ENCODE assay signal across 14 cellular contexts in the genomic region with DNA sequence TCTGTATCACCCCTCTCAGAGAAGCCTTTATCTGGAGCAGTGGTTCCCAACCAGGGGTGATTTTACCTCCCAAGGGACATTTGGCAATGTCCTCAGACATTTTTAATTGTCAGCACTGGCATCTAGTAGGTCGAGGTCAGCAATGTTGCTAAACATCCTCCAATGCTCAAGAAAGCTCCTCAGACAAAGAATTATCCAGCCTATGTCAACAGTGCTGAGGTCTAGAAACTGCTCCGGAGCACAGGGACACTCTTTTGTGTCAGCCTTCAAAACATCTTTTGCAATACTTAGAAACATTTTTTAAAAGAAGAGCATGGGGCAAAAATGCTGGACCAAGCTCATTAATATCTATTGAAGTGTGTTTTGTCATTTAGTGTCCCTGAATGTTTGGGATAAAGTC.
A peak's percentile ranks its signal among the peaks of the same experiment; 100 is the strongest.
DNase-seq lines count a peak whose midpoint lies in the region; ATAC-seq and TF ChIP-seq lines count a peak whose summit lies in the region.
"Had no signal": no experiment of that assay in that cellular context is flagged by ENCODE, and none has a peak within 500 bp of the region (broad histone marks: within the 10 kb centered on the region; RNA-seq: fewer than 3 reads in every experiment).

No MANE protein-coding gene starts in this region.

- intact Hi-C loops in ascending aorta (cut with DNase I), result loop anchor here (5.0 kb wide), 2 partner anchors 46 to 89 kb away; no protein-coding TSS in a partner anchor
- intact Hi-C loops in lower lobe of right lung (cut with DNase I), result no loop called here

- TF ChIP-seq CTCF in HEK293 (tag by site-specific recombination; IDR thresholded peaks at IDR 0.05) (no peak), ascending aorta (IDR thresholded peaks at IDR 0.05) (no peak), lower lobe of right lung (IDR thresholded peaks at IDR 0.05) (no peak), thoracic aorta (IDR thresholded peaks at IDR 0.05) (no peak)

- DNase-seq in ascending aorta (ENCODE audit: low spot score in 2 of 2), result no peak
- no peak for DNase-seq in lower lobe of right lung
- no peak for DNase-seq in thoracic aorta (ENCODE audit: low spot score)
- DNase-seq in NCI-H774 (lab: John Stamatoyannopoulos, UW), result no peak
- no peak for DNase-seq in NCI-H748 (lab: John Stamatoyannopoulos, UW; ENCODE audit: unreplicated experiment)
- DNase-seq in ecto neural progenitor cell (ENCODE audit: low spot score), result no peak
- DNase-seq: activated CD4-positive, alpha-beta memory T cell treated with anti-CD3 and anti-CD28 coated beads, Interleukin-2, amount 10 ng/mL, durations not matched to agents 7 days and 5 days; activated gamma-delta T cell treated with Interleukin-2 at 50 U/mL for 16 hours; pancreas; stimulated activated CD4-positive, alpha-beta T cell treated with anti-CD3 and anti-CD28 coated beads, Interleukin-2, amount 100 ng/mL, for 48 hours; stimulated activated naive CD4-positive, alpha-beta T cell; T-helper 2 cell had no signal

- ATAC-seq in lower lobe of right lung (no peak), thoracic aorta (ENCODE audit: insufficient number of reproducible peaks, low FRiP score, low read depth) (no peak)
- ATAC-seq: Panc1, pancreas had no signal

- no peak overlapping the region for H3K27ac ChIP-seq in HEK293 (ENCODE audit: extremely low read depth, low read depth, low read length)
- peak overlapping the region; percentile 92 to 93 for H3K27ac ChIP-seq in ascending aorta
- peak overlapping the region; percentile 88 for H3K27ac ChIP-seq in lower lobe of right lung
- H3K27ac ChIP-seq in thoracic aorta, result peak overlapping the region; percentile 2 to 70

- no peaks in the 10 kb centered on the region for H3K36me3 ChIP-seq in HEK293 (ENCODE audit: control insufficient read depth in 2 of 2, insufficient read depth in 1 of 2, low read length in 2 of 2)
- H3K36me3 ChIP-seq in ascending aorta, result no peaks in the 10 kb centered on the region
- H3K36me3 ChIP-seq in lower lobe of right lung, result no peaks in the 10 kb centered on the region
- H3K36me3 ChIP-seq in thoracic aorta, result no peaks in the 10 kb centered on the region
- H3K36me3 ChIP-seq: pancreas had no signal

- POLR2A ChIA-PET in HEK293 (lab: Yijun Ruan, JAX), result no interaction called here

- H3K4me3 ChIP-seq in HEK293 (ENCODE audit: low read depth, low read length) (no peak overlapping the region), ascending aorta (peak overlapping the region in 1 of 2 donors; percentile 83), lower lobe of right lung (no peak overlapping the region), thoracic aorta (peak overlapping the region; percentile 72)

- H3K9me3 ChIP-seq in HEK293 (ENCODE audit: control insufficient read depth, insufficient read depth, low read depth, low read length), result no peaks in the 10 kb centered on the region
- no peaks in the 10 kb centered on the region for H3K9me3 ChIP-seq in ascending aorta
- H3K9me3 ChIP-seq in lower lobe of right lung, result no peaks in the 10 kb centered on the region
- H3K9me3 ChIP-seq in thoracic aorta, result no peaks in the 10 kb centered on the region
- H3K9me3 ChIP-seq: pancreas had no signal

- no peaks in the 10 kb centered on the region for H3K27me3 ChIP-seq in ascending aorta
- no peaks in the 10 kb centered on the region for H3K27me3 ChIP-seq in lower lobe of right lung (ENCODE audit: low read depth)
- H3K27me3 ChIP-seq in thoracic aorta (replicated peaks; ENCODE audit: insufficient read depth), result no peaks in the 10 kb centered on the region
- H3K27me3 ChIP-seq: pancreas had no signal

- CTCF ChIA-PET in HEK293 (lab: Yijun Ruan, JAX), result interaction anchor here (0.7 to 3.1 kb wide), 2 partner anchors 15 to 19 kb away, joined by 3 to 26 read pairs; no protein-coding TSS in a partner anchor

- H3K4me1 ChIP-seq in HEK293 (ENCODE audit: control insufficient read depth, insufficient read depth, low read length), result no peaks in the 10 kb centered on the region
- H3K4me1 ChIP-seq in ascending aorta, result peaks cover 7 to 23% of the 10 kb centered on the region in 2 donors
- peaks cover 45% of the 10 kb centered on the region for H3K4me1 ChIP-seq in lower lobe of right lung
- peaks cover 6 to 36% of the 10 kb centered on the region in 2 donors for H3K4me1 ChIP-seq in thoracic aorta (ENCODE audit: control insufficient read depth in 1 of 2, low read depth in 2 of 2)

TF ChIP-seq in HEK293, 187 proteins besides CTCF, POLR2A, EP300 and RAD21:
- TF ChIP-seq, protein P1, sequence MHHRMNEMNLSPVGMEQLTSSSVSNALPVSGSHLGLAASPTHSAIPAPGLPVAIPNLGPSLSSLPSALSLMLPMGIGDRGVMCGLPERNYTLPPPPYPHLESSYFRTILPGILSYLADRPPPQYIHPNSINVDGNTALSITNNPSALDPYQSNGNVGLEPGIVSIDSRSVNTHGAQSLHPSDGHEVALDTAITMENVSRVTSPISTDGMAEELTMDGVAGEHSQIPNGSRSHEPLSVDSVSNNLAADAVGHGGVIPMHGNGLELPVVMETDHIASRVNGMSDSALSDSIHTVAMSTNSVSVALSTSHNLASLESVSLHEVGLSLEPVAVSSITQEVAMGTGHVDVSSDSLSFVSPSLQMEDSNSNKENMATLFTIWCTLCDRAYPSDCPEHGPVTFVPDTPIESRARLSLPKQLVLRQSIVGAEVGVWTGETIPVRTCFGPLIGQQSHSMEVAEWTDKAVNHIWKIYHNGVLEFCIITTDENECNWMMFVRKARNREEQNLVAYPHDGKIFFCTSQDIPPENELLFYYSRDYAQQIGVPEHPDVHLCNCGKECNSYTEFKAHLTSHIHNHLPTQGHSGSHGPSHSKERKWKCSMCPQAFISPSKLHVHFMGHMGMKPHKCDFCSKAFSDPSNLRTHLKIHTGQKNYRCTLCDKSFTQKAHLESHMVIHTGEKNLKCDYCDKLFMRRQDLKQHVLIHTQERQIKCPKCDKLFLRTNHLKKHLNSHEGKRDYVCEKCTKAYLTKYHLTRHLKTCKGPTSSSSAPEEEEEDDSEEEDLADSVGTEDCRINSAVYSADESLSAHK (tag by site-specific recombination; IDR thresholded peaks at IDR 0.05), result peak; percentile 27; the same call in 1 of the 2 replicates
- TF ChIP-seq ZFP3 (tag by site-specific recombination; IDR thresholded peaks at IDR 0.05; ENCODE audit: low read depth) (no peak), ZNF48 (tag by site-specific recombination; IDR thresholded peaks at IDR 0.05) (no peak), ZNF280D (tag by site-specific recombination; IDR thresholded peaks at IDR 0.05) (no peak)
TF ChIP-seq in HEK293: peak in this region for 1.
